Comparison of ENCODE assay signal across 21 cellular contexts in genomic region chrX:130039847-130040246, GRCh38.
"Had no signal": no experiment of that assay in that cellular context is flagged by ENCODE, and none has a peak within 500 bp of the region (broad histone marks: within the 10 kb centered on the region; RNA-seq: fewer than 3 reads in every experiment).

No MANE protein-coding gene starts in this region.

- H3K4me3 ChIP-seq: right lobe of liver, smooth muscle cell, transverse colon had no signal

- ATAC-seq: esophagus mucosa; left lobe of liver; right lobe of liver; stimulated activated memory B cell treated with anti-CD40 and anti-IgM and Interleukin-4, amounts not matched to agents 10 μg/mL and 1 μg/mL and 100 μg/mL, for 72 hours; WTC11 had no signal

- FAIRE-seq: colon, frontal cortex, keratinocyte, urothelium cell line had no signal

- DNase-seq: activated gamma-delta T cell treated with Interleukin-2 at 50 U/mL for 16 hours; activated T-cell treated with anti-CD3 and anti-CD28 coated beads, Interleukin-2, amount 50 U/mL, for 1 hour; aorta; caudate nucleus; effector memory CD4-positive, alpha-beta T cell; head of caudate nucleus; nephron progenitor cell; nucleus accumbens; right lobe of liver; stimulated activated CD4-positive, alpha-beta T cell treated with anti-CD3 and anti-CD28 coated beads, Interleukin-15, amount 100 ng/mL, for 24 hours; T1000; transverse colon had no signal
